7 cellular contexts compared by ENCODE assay signal in genomic region chr15:101723161-101723873, GRCh38. TPM values are rescaled to one million over a fixed set of nuclear protein-coding genes. Genes with fewer than 3 reads are reported as not detected.
A peak's percentile ranks its signal among the peaks of the same experiment; 100 is the strongest.
DNase-seq lines count a peak whose midpoint lies in the region; ATAC-seq and TF ChIP-seq lines count a peak whose summit lies in the region.

No MANE protein-coding gene starts in this region.

- no peaks in the 10 kb centered on the region for H3K9me3 ChIP-seq in osteoblast (ENCODE audit: low read depth, low read length)

- peaks cover 8% of the 10 kb centered on the region for H3K4me1 ChIP-seq in osteoblast (ENCODE audit: insufficient read depth, low read length)

- H3K4me2 ChIP-seq in osteoblast (ENCODE audit: insufficient read depth, low read length) = peak overlapping the region; percentile 95

- TF ChIP-seq CTCF in GM12875 (IDR thresholded peaks at IDR 0.05; ENCODE audit: borderline replicate concordance, insufficient read depth, low read depth, low read length) (no peak), osteoblast (IDR thresholded peaks at IDR 0.05; ENCODE audit: extremely low read depth, low read depth, low read length) (no peak)

- H3K4me3 ChIP-seq in GM12875 (ENCODE audit: low read depth, low read length) (peak overlapping the region; percentile 65), osteoblast (ENCODE audit: insufficient read depth, low read length) (peak overlapping the region; percentile 87)

- H3K27me3 ChIP-seq in osteoblast (ENCODE audit: insufficient read depth, low read length) = no peaks in the 10 kb centered on the region

- ATAC-seq in GM21825 (IDR thresholded peaks at IDR 0.05; ENCODE audit: unreplicated experiment) = peak; percentile 38
- ATAC-seq in GM18868 (IDR thresholded peaks at IDR 0.05; ENCODE audit: unreplicated experiment) = no peak

- peaks cover 20% of the 10 kb centered on the region for H3K36me3 ChIP-seq in osteoblast (ENCODE audit: insufficient read depth, low read length)

- peaks cover 2% of the 10 kb centered on the region for H3K79me2 ChIP-seq in osteoblast (ENCODE audit: insufficient read depth, low read length)

- TF ChIP-seq POLR2A in erythroblast (IDR thresholded peaks at IDR 0.05; ENCODE audit: low read length) = no peak

- peak overlapping the region; percentile 61 for H3K27ac ChIP-seq in osteoblast (ENCODE audit: low read depth, low read length)

- H2AFZ ChIP-seq in osteoblast (ENCODE audit: low read length) = peak overlapping the region; percentile 91

- H4K20me1 ChIP-seq in osteoblast (ENCODE audit: insufficient read depth, low read length) = peaks cover 4% of the 10 kb centered on the region

- DNase-seq in LHCN-M2 (ENCODE audit: low read depth) = peak; percentile 42
- DNase-seq in activated CD4-positive, alpha-beta T cell treated with anti-CD3 and anti-CD28 coated beads, Interleukin-2, amount 50 U/mL, for 1 hour = peak; percentile 9
- DNase-seq in erythroblast (lab: John Stamatoyannopoulos, UW) = peak; percentile 28 to 55
- peak; percentile 76 for DNase-seq in osteoblast (ENCODE audit: insufficient read length, low spot score, missing footprints)

RNA-seq across cellular contexts. Expression of gene TARS3, which starts 1.0 kb away (rescaled TPM):
- 7.4 and 9.5 TPM in 2 replicates for total RNA-seq in LHCN-M2 (2014; rRNA removed)
- polyA plus RNA-seq in LHCN-M2 (2012) = 4.5 TPM
- 8.7 and 15.0 TPM in 2 replicates for total RNA-seq in osteoblast

Comparison
In these comparisons a context has a peak if more than half of its experiments do, and no peak if none do; other contexts are left out.
1. DNase-seq: peak in every context shown above with its lines; median percentile 76 in osteoblast; 42 in LHCN-M2; 42 in erythroblast; 9 in activated CD4-positive, alpha-beta T cell treated with anti-CD3 and anti-CD28 coated beads, Interleukin-2, amount 50 U/mL, for 1 hour.